8 cellular contexts compared by ENCODE assay signal in the genomic region with DNA sequence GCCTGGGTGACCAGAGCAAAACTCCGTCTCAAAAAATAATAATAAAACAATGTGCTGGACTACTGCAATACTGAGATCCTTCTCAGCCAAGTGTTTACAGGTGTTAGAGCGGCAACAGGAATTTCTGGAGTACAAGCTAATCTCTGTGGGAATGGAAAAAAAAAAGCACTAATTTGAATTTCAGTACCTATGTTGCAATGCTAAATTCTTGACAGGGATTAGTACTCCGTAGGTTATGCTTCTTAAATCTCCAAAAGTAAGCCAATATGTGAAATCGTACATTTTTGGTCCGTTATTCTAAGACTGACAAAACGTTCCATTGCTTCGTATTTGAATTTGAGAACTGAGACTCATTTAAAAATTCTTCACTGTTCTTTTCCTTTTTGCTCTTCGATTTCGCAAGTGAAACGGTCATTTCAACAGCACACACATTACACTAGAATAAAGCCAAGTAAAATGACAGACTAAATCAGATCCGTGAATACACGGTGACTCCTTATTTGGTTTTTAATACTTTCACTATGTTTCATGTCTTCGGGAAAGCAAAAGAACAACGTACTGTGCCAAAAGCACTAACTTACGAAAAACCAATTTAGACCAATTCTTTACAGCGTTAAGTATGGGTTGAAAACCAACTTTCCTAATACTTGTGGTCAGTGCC. TPM values are rescaled to one million over a fixed set of nuclear protein-coding genes. Genes with fewer than 3 reads are reported as not detected.
DNase-seq lines count a peak whose midpoint lies in the region; ATAC-seq, FAIRE-seq and TF ChIP-seq lines count a peak whose summit lies in the region.

No MANE protein-coding gene starts in this region.

- H3K4me1 Mint-ChIP-seq in CD4-positive, alpha-beta memory T cell, result peaks cover 23 to 46% (median 33%) of the 10 kb centered on the region in 4 donors
- H3K4me1 Mint-ChIP-seq in astrocyte (ENCODE audit: low read depth, unreplicated experiment), result peaks cover 17% of the 10 kb centered on the region
- peaks cover 13% of the 10 kb centered on the region for H3K4me1 Mint-ChIP-seq in type B pancreatic cell (ENCODE audit: unreplicated experiment)

- peaks cover 32% of the 10 kb centered on the region for H4K20me1 ChIP-seq in astrocyte (ENCODE audit: insufficient read depth, low read length)

- no peaks in the 10 kb centered on the region for H3K27me3 Mint-ChIP-seq in CD4-positive, alpha-beta memory T cell
- H3K27me3 Mint-ChIP-seq in astrocyte (ENCODE audit: low read depth, unreplicated experiment) (no peaks in the 10 kb centered on the region), type B pancreatic cell (no peaks in the 10 kb centered on the region)

- CTCF ChIA-PET in CD4-positive, alpha-beta memory T cell (lab: Charles Lee; ENCODE audit: partially characterized antibody), result interaction anchor here (0.5 to 4.8 kb wide), 11 partner anchors 9 to 474 kb away, joined by 3 to 52 read pairs (median 5); a partner anchor contains a TSS

- DNase-seq in CD4-positive, alpha-beta memory T cell, result peak in 2 of 5 donors; percentile 8
- peak; percentile 46 for DNase-seq in KBM-7
- DNase-seq in astrocyte (ENCODE audit: low read depth), result peak; percentile 36
- no peak for DNase-seq in right lobe of liver
- DNase-seq in type B pancreatic cell (ENCODE audit: extremely low spot score, unreplicated experiment), result no peak
- no peak for DNase-seq in mesenteric fat pad (ENCODE audit: low spot score)
- no peak for DNase-seq in stimulated activated CD4-positive, alpha-beta T cell treated with anti-CD3 and anti-CD28 coated beads, Interleukin-4, amount 100 ng/mL, for 24 hours

- 7% methylated on average over 16 of the region's 16 CpGs for WGBS in right lobe of liver (ENCODE audit: insufficient coverage, low coverage, low lambda C conversion rate, missing lambda C conversion rate)

- H3K9ac ChIP-seq in astrocyte (ENCODE audit: low read length), result peak overlapping the region; percentile 87

- POLR2A ChIA-PET in CD4-positive, alpha-beta memory T cell (lab: Charles Lee; ENCODE audit: partially characterized antibody), result interaction anchor here (0.7 to 4.2 kb wide), 5 partner anchors 11 to 191 kb away, joined by 3 to 44 read pairs (median 4); a partner anchor contains a TSS

- ATAC-seq in right lobe of liver (no peak), GM19397 (IDR thresholded peaks at IDR 0.05; ENCODE audit: unreplicated experiment) (no peak)

- peak overlapping the region; percentile 66 for H2AFZ ChIP-seq in astrocyte (ENCODE audit: low read depth, low read length)

- H3K27me3 ChIP-seq in CD4-positive, alpha-beta memory T cell (ENCODE audit: insufficient read depth, low read length), result no peaks in the 10 kb centered on the region
- H3K27me3 ChIP-seq in astrocyte (ENCODE audit: insufficient read depth, low read length) (no peaks in the 10 kb centered on the region), right lobe of liver (no peaks in the 10 kb centered on the region)

- H3K4me2 ChIP-seq in astrocyte (ENCODE audit: low read length), result peak overlapping the region; percentile 89

- H3K27ac ChIP-seq in CD4-positive, alpha-beta memory T cell (ENCODE audit: low read depth, low read length), result peak overlapping the region; percentile 79
- H3K27ac ChIP-seq in astrocyte (ENCODE audit: low read depth, low read length), result peak overlapping the region; percentile 81
- H3K27ac ChIP-seq in right lobe of liver, result peak overlapping the region; percentile 93 to 98 (median 96)

- in situ Hi-C loops in KBM-7 (cut with MboI; ENCODE audit: low pct_unique_long_range_greater_than_20kb, low sequenced_read_pairs), result no loop called here

- intact Hi-C loops in CD4-positive, alpha-beta memory T cell (cut with micrococcal nuclease), result no loop called here
- intact Hi-C loops in right lobe of liver (cut with DNase I), result no loop called here

- H3K4me3 ChIP-seq in CD4-positive, alpha-beta memory T cell (ENCODE audit: low read length in 2 of 2), result peak overlapping the region; percentile 55 to 91
- H3K4me3 ChIP-seq in astrocyte (ENCODE audit: insufficient read depth, low read depth, low read length), result peak overlapping the region; percentile 87
- peak overlapping the region; percentile 72 to 90 (median 81) for H3K4me3 ChIP-seq in right lobe of liver

- H3K9me3 Mint-ChIP-seq in CD4-positive, alpha-beta memory T cell, result no peaks in the 10 kb centered on the region
- H3K9me3 Mint-ChIP-seq in astrocyte (ENCODE audit: unreplicated experiment) (no peaks in the 10 kb centered on the region), type B pancreatic cell (no peaks in the 10 kb centered on the region)

- no peak for FAIRE-seq in astrocyte (lab: Jason Lieb, UNC)

- peak overlapping the region; percentile 68 to 90 (median 84) for H3K4me3 Mint-ChIP-seq in CD4-positive, alpha-beta memory T cell
- H3K4me3 Mint-ChIP-seq in astrocyte (ENCODE audit: unreplicated experiment) (peak overlapping the region; percentile 84), type B pancreatic cell (peak overlapping the region; percentile 86)

- peak overlapping the region; percentile 64 to 93 (median 73) for H3K27ac Mint-ChIP-seq in CD4-positive, alpha-beta memory T cell
- H3K27ac Mint-ChIP-seq in astrocyte (ENCODE audit: unreplicated experiment) (peak overlapping the region; percentile 55), type B pancreatic cell (peak overlapping the region; percentile 74)

- H3K4me1 ChIP-seq in CD4-positive, alpha-beta memory T cell (ENCODE audit: insufficient read depth, low read length), result peaks cover 43% of the 10 kb centered on the region
- H3K4me1 ChIP-seq in astrocyte (ENCODE audit: insufficient read depth, low read length) (peaks cover 38% of the 10 kb centered on the region), right lobe of liver (peaks cover 0 to 14% (median 9%) of the 10 kb centered on the region in 4 donors)

- no peaks in the 10 kb centered on the region for H3K36me3 ChIP-seq in CD4-positive, alpha-beta memory T cell (ENCODE audit: insufficient read depth, low read length)
- H3K36me3 ChIP-seq in astrocyte (ENCODE audit: insufficient read depth, low read length), result peaks cover 3% of the 10 kb centered on the region
- no peaks in the 10 kb centered on the region for H3K36me3 ChIP-seq in right lobe of liver

- H3K36me3 Mint-ChIP-seq in CD4-positive, alpha-beta memory T cell, result peaks cover 0 to 11% of the 10 kb centered on the region in 2 donors
- H3K36me3 Mint-ChIP-seq in astrocyte (ENCODE audit: low read depth, unreplicated experiment) (no peaks in the 10 kb centered on the region), type B pancreatic cell (peaks cover 3% of the 10 kb centered on the region)

- no peaks in the 10 kb centered on the region for H3K9me3 ChIP-seq in CD4-positive, alpha-beta memory T cell (ENCODE audit: control insufficient read depth in 1 of 2, low read length in 2 of 2)
- no peaks in the 10 kb centered on the region for H3K9me3 ChIP-seq in astrocyte (ENCODE audit: insufficient read depth, low read depth, low read length)
- H3K9me3 ChIP-seq in right lobe of liver, result no peaks in the 10 kb centered on the region

- H3K79me2 ChIP-seq in astrocyte (ENCODE audit: insufficient read depth, low read length), result peaks cover 50% of the 10 kb centered on the region

- TF ChIP-seq CTCF in astrocyte (IDR thresholded peaks at IDR 0.05; ENCODE audit: insufficient read depth, low read depth, low read length), result no peak
- no peak for TF ChIP-seq CTCF in right lobe of liver (IDR thresholded peaks at IDR 0.05)
- TF ChIP-seq CTCF in type B pancreatic cell (conservative IDR thresholded peaks at IDR 0.05), result no peak

- no peak for TF ChIP-seq POLR2A in right lobe of liver (IDR thresholded peaks at IDR 0.05)

RNA-seq across cellular contexts. Expression of a gene that starts 1.0 kb away (rescaled TPM):
- total RNA-seq in CD4-positive, alpha-beta memory T cell, result 10 to 100 TPM; 40.4 to 43.3 TPM
- 10 to 100 TPM; 22.2 to 29.3 TPM for polyA plus RNA-seq in CD4-positive, alpha-beta memory T cell
- total RNA-seq in astrocyte (45.2 and 47.9 TPM in 2 replicates), right lobe of liver (10 to 100 TPM; 29.9 to 37.6 (median 32.4) TPM), type B pancreatic cell (ENCODE audit: low replicate concordance) (21.6 and 24.6 TPM in 2 replicates), mesenteric fat pad (123 TPM)

RNA-seq across cellular contexts. Expression of a gene that starts 11.1 kb away (rescaled TPM):
- total RNA-seq in CD4-positive, alpha-beta memory T cell, result 10 to 100 TPM; 41.7 to 41.8 TPM
- 10 to 100 TPM; 43.9 to 72.9 TPM for polyA plus RNA-seq in CD4-positive, alpha-beta memory T cell
- total RNA-seq in astrocyte (99.5 and 106 TPM in 2 replicates), right lobe of liver (10 to 100 TPM; 47.3 to 70.5 (median 52.9) TPM), type B pancreatic cell (ENCODE audit: low replicate concordance) (95.0 and 95.9 TPM in 2 replicates), mesenteric fat pad (267 TPM)

RNA-seq across cellular contexts. Expression of a gene that starts 56.0 kb away (rescaled TPM):
- 1 to 10 TPM; 3.6 to 4.7 TPM for total RNA-seq in CD4-positive, alpha-beta memory T cell
- polyA plus RNA-seq in CD4-positive, alpha-beta memory T cell, result 1 to 10 TPM; 7.4 to 9.2 TPM
- total RNA-seq in astrocyte (11.5 and 15.5 TPM in 2 replicates), right lobe of liver (10 to 100 TPM; 24.4 to 76.1 (median 52.2) TPM), type B pancreatic cell (ENCODE audit: low replicate concordance) (55.6 and 65.4 TPM in 2 replicates), mesenteric fat pad (399 TPM)

Comparison
In these comparisons a context has a peak if more than half of its experiments do, and no peak if none do; other contexts are left out.
1. DNase-seq: peak in KBM-7 (single experiment) and astrocyte (single experiment); none in right lobe of liver (0 of 3), type B pancreatic cell (single experiment), mesenteric fat pad (single experiment) and stimulated activated CD4-positive, alpha-beta T cell treated with anti-CD3 and anti-CD28 coated beads, Interleukin-4, amount 100 ng/mL, for 24 hours (single experiment).
2. Peak in every context shown above with its lines, with median percentiles within 50 percentile points of each other: H3K27ac ChIP-seq, H3K4me3 ChIP-seq, H3K27ac Mint-ChIP-seq and H3K4me3 Mint-ChIP-seq.